In genomic region chr13:27259831-27260230, GRCh38 we compare ENCODE assay signal across 10 cellular contexts. TPM values are rescaled to one million over a fixed set of nuclear protein-coding genes. Genes with fewer than 3 reads are reported as not detected.
DNase-seq lines count a peak whose midpoint lies in the region; ATAC-seq and TF ChIP-seq lines count a peak whose summit lies in the region.
"Had no signal": no experiment of that assay in that cellular context is flagged by ENCODE, and none has a peak within 500 bp of the region (broad histone marks: within the 10 kb centered on the region; RNA-seq: fewer than 3 reads in every experiment).

No MANE protein-coding gene starts in this region.

- TF ChIP-seq EP300 in transverse colon (IDR thresholded peaks at IDR 0.05; ENCODE audit: low read depth), result no peak

- H3K4me1 Mint-ChIP-seq in activated naive CD8-positive, alpha-beta T cell (ENCODE audit: low read depth), result peaks cover 82% of the 10 kb centered on the region
- peaks cover 4% of the 10 kb centered on the region for H3K4me1 Mint-ChIP-seq in nephron progenitor cell

- no peaks in the 10 kb centered on the region for H3K9me3 ChIP-seq in HUES48 (ENCODE audit: control insufficient read depth, insufficient read depth, low read length)
- H3K9me3 ChIP-seq in transverse colon, result no peaks in the 10 kb centered on the region
- H3K9me3 ChIP-seq: testis had no signal

- TF ChIP-seq POLR2A in transverse colon (IDR thresholded peaks at IDR 0.05), result no peak

- intact Hi-C loops in transverse colon (cut with DNase I; ENCODE audit: low total_unique reads), result no loop called here

- WGBS in transverse colon (ENCODE audit: low coverage in 1 of 2), 2 donors, result 41 to 42% methylated on average over 2 of the region's 2 CpGs

- no peaks in the 10 kb centered on the region for H3K27me3 Mint-ChIP-seq in activated naive CD8-positive, alpha-beta T cell
- no peaks in the 10 kb centered on the region for H3K27me3 Mint-ChIP-seq in nephron progenitor cell (ENCODE audit: low read depth, poor library complexity)

- H3K27ac ChIP-seq in HUES48 (ENCODE audit: low read depth, low read length) (peak overlapping the region; percentile 48), transverse colon (peak overlapping the region in 1 of 4 donors; percentile 2)
- H3K27ac ChIP-seq: testis had no signal

- in situ Hi-C loops in transverse colon (cut with MboI; ENCODE audit: low pct_ligation_motif_present in 1 of 4, low pct_unique_long_range_greater_than_20kb in 1 of 4, low sequenced_read_pairs in 3 of 4), result loop anchor here in 2 of 4 donors (25.0 kb wide), 2 partner anchors 98 to 273 kb away; partner anchors contain the start of gene USP12 (in 1 of the 2)

- H3K4me1 ChIP-seq in HUES48 (ENCODE audit: control insufficient read depth, insufficient read depth, low read length) (peaks cover 20% of the 10 kb centered on the region; the same call in 1 of the 2 replicates), transverse colon (peaks cover 0 to 13% (median 5%) of the 10 kb centered on the region in 4 donors)
- H3K4me1 ChIP-seq: testis had no signal

- H3K4me3 Mint-ChIP-seq in activated naive CD8-positive, alpha-beta T cell, result no peak overlapping the region
- no peak overlapping the region for H3K4me3 Mint-ChIP-seq in nephron progenitor cell

- H3K4me3 ChIP-seq in HUES48 (ENCODE audit: low read depth, low read length) (no peak overlapping the region), transverse colon (no peak overlapping the region)
- H3K4me3 ChIP-seq: skin epidermis, testis had no signal

- DNase-seq in nephron progenitor cell, result no peak
- no peak for DNase-seq in stimulated activated CD4-positive, alpha-beta T cell treated with anti-CD3 and anti-CD28 coated beads, Interleukin-4, amount 100 ng/mL, for 24 hours
- DNase-seq in transverse colon, result no peak
- DNase-seq in dedifferentiated amniotic fluid mesenchymal stem cell (ENCODE audit: extremely low spot score), result no peak
- DNase-seq: NCI-H1930, testis had no signal

- no peaks in the 10 kb centered on the region for H3K9me3 Mint-ChIP-seq in activated naive CD8-positive, alpha-beta T cell (ENCODE audit: low read depth)
- no peaks in the 10 kb centered on the region for H3K9me3 Mint-ChIP-seq in nephron progenitor cell

- H3K36me3 Mint-ChIP-seq in activated naive CD8-positive, alpha-beta T cell, result peaks cover 19% of the 10 kb centered on the region
- H3K36me3 Mint-ChIP-seq in nephron progenitor cell (ENCODE audit: low read depth), result peaks cover 60% of the 10 kb centered on the region

- H3K27me3 ChIP-seq in HUES48 (ENCODE audit: control insufficient read depth, insufficient read depth, low read length), result no peaks in the 10 kb centered on the region
- H3K27me3 ChIP-seq in transverse colon, result no peaks in the 10 kb centered on the region
- H3K27me3 ChIP-seq: testis had no signal

- peaks cover 62% of the 10 kb centered on the region for H3K36me3 ChIP-seq in HUES48 (ENCODE audit: control insufficient read depth, insufficient read depth, low read length)
- H3K36me3 ChIP-seq in transverse colon, result peaks cover 0 to 24% (median 10%) of the 10 kb centered on the region in 4 donors

- TF ChIP-seq CTCF in nephron progenitor cell (IDR thresholded peaks at IDR 0.05), result no peak
- no peak for TF ChIP-seq CTCF in transverse colon (IDR thresholded peaks at IDR 0.05)

- H3K9ac ChIP-seq in HUES48 (ENCODE audit: low read depth, low read length), result no peak overlapping the region

- peak overlapping the region; percentile 69 for H3K27ac Mint-ChIP-seq in activated naive CD8-positive, alpha-beta T cell
- H3K27ac Mint-ChIP-seq in nephron progenitor cell, result peak overlapping the region; percentile 84

- ATAC-seq in GM18868 (IDR thresholded peaks at IDR 0.05; ENCODE audit: unreplicated experiment), result peak; percentile 68

RNA-seq across cellular contexts. Expression of gene RPL21, which starts 8.5 kb away (rescaled TPM):
- total RNA-seq in transverse colon, result 100 to 1,000 TPM in 3 of 4 donors, 10 to 100 TPM in 1; 71.8 to 702 (median 370) TPM

RNA-seq across cellular contexts. Expression of gene RASL11A, which starts 10.8 kb away (rescaled TPM):
- 10 to 100 TPM; 18.7 to 37.7 (median 28.9) TPM for total RNA-seq in transverse colon
